Comparison of ENCODE assay signal across 1 cellular context in genomic region chr4:83548151-83548905, GRCh38.
TF ChIP-seq lines count a peak whose summit lies in the region.

No MANE protein-coding gene starts in this region.

TF ChIP-seq in K562, 482 proteins besides CTCF, POLR2A, EP300 and RAD21 (continued from another document and continues in another):
- TF ChIP-seq HMBOX1 (IDR thresholded peaks at IDR 0.05) (no peak), MEF2D (tag; conservative IDR thresholded peaks at IDR 0.05; ENCODE audit: low read depth) (no peak), ZNF707 (CRISPR knock-in tag; conservative IDR thresholded peaks at IDR 0.05) (no peak), TOE1 (IDR thresholded peaks at IDR 0.05; ENCODE audit: borderline replicate concordance) (no peak), TOE1 (CRISPR knock-in tag; IDR thresholded peaks at IDR 0.05; ENCODE audit: borderline replicate concordance, low read depth) (no peak), SLC30A9 (CRISPR knock-in tag; IDR thresholded peaks at IDR 0.05) (no peak), ESRRB (CRISPR knock-in tag; IDR thresholded peaks at IDR 0.05; ENCODE audit: borderline replicate concordance) (no peak), ZNF133 (CRISPR knock-in tag; IDR thresholded peaks at IDR 0.05) (no peak), PYGO2 (tag; IDR thresholded peaks at IDR 0.05) (no peak), ZBTB17 (CRISPR knock-in tag; IDR thresholded peaks at IDR 0.05) (no peak), KAT8 (IDR thresholded peaks at IDR 0.05; ENCODE audit: low read depth) (no peak), DIDO1 (tag; IDR thresholded peaks at IDR 0.05; ENCODE audit: low read depth) (no peak), ZNF121 (CRISPR knock-in tag; conservative IDR thresholded peaks at IDR 0.05) (no peak), NCOA1 (IDR thresholded peaks at IDR 0.05; ENCODE audit: low read depth) (0 out of 2 replicates have a peak, but pooled peaks have one; percentile 40), SRSF7 (optimal IDR thresholded peaks at IDR 0.05; ENCODE audit: low read depth, low read length) (no peak), RAD51 (IDR thresholded peaks at IDR 0.05; ENCODE audit: borderline replicate concordance, low read depth) (no peak), ZNF140 (CRISPR knock-in tag; IDR thresholded peaks at IDR 0.05) (no peak), MYBL2 (IDR thresholded peaks at IDR 0.05; ENCODE audit: low read depth) (no peak), MYBL2 (CRISPR knock-in tag; IDR thresholded peaks at IDR 0.05; ENCODE audit: borderline replicate concordance) (no peak), XRCC3 (IDR thresholded peaks at IDR 0.05) (no peak), XRCC4 (IDR thresholded peaks at IDR 0.05; ENCODE audit: extremely low read depth, insufficient read depth, insufficient read length) (no peak), FOXA3 (CRISPR knock-in tag; conservative IDR thresholded peaks at IDR 0.05 in 1 of 2, IDR thresholded peaks at IDR 0.05 in 1 of 2) (no peak), FOXJ2 (tag; IDR thresholded peaks at IDR 0.05) (no peak), E4F1 (CRISPR knock-in tag; IDR thresholded peaks at IDR 0.05; ENCODE audit: borderline replicate concordance) (no peak), HMG20B (CRISPR knock-in tag; IDR thresholded peaks at IDR 0.05) (no peak), HMG20A (CRISPR knock-in tag; conservative IDR thresholded peaks at IDR 0.05) (no peak), ZBTB9 (CRISPR knock-in tag; IDR thresholded peaks at IDR 0.05) (no peak), ZNF668 (CRISPR knock-in tag; IDR thresholded peaks at IDR 0.05) (no peak), SMAD3 (CRISPR knock-in tag; conservative IDR thresholded peaks at IDR 0.05) (no peak), ZBTB7A (IDR thresholded peaks at IDR 0.05; ENCODE audit: borderline replicate concordance, control insufficient read depth, low read depth, low read length) (no peak), TGIF2 (CRISPR knock-in tag; IDR thresholded peaks at IDR 0.05) (no peak), MYC (IDR thresholded peaks at IDR 0.05; ENCODE audit: low read depth, low read length) (peak; percentile 62; the same call in 1 of the 2 replicates), MYC (CRISPR knock-in tag; IDR thresholded peaks at IDR 0.05; ENCODE audit: borderline replicate concordance, low read depth) (no peak), ZNF282 (CRISPR knock-in tag; IDR thresholded peaks at IDR 0.05) (no peak), KAT2B (IDR thresholded peaks at IDR 0.05; ENCODE audit: low read depth, low read length) (no peak), TSHZ1 (CRISPR knock-in tag; IDR thresholded peaks at IDR 0.05) (no peak), PRPF4 (IDR thresholded peaks at IDR 0.05; ENCODE audit: insufficient read depth, low read depth, low read length, poor library complexity, severe bottlenecking) (no peak), ZNF609 (CRISPR knock-in tag; IDR thresholded peaks at IDR 0.05; ENCODE audit: borderline replicate concordance) (no peak), SIRT6 (IDR thresholded peaks at IDR 0.05; ENCODE audit: low read depth, low read length) (no peak), USF1 (CRISPR knock-in tag; IDR thresholded peaks at IDR 0.05) (no peak), HNRNPLL (IDR thresholded peaks at IDR 0.05; ENCODE audit: low read depth, low read length, poor library complexity, severe bottlenecking) (no peak), NFIC (IDR thresholded peaks at IDR 0.05) (peak; percentile 94), STAT6 (CRISPR knock-in tag; IDR thresholded peaks at IDR 0.05) (no peak), THRB (CRISPR knock-in tag; conservative IDR thresholded peaks at IDR 0.05) (no peak), ZNF740 (CRISPR knock-in tag; IDR thresholded peaks at IDR 0.05) (no peak), ZNF740 (tag; IDR thresholded peaks at IDR 0.05) (no peak), PHTF2 (CRISPR knock-in tag; IDR thresholded peaks at IDR 0.05) (no peak)
